11 cellular contexts compared by ENCODE assay signal in genomic region chr3:23650371-23651140, GRCh38.
DNase-seq lines count a peak whose midpoint lies in the region; ATAC-seq lines count a peak whose summit lies in the region.
"Had no signal": no experiment of that assay in that cellular context is flagged by ENCODE, and none has a peak within 500 bp of the region (broad histone marks: within the 10 kb centered on the region; RNA-seq: fewer than 3 reads in every experiment).

No MANE protein-coding gene starts in this region.

- DNase-seq in AG08395 (ENCODE audit: low spot score) (peak; percentile 70), LHCN-M2 (ENCODE audit: low read depth) (peak; percentile 90), amniotic stem cell (lab: John Stamatoyannopoulos, UW) (peak; percentile 30), kidney glomerular epithelial cell (lab: John Stamatoyannopoulos, UW) (peak; percentile 39), amygdala (lab: John Stamatoyannopoulos, UW) (no peak)
- no peak for DNase-seq in stimulated activated CD4-positive, alpha-beta T cell treated with anti-CD3 and anti-CD28 coated beads, Interleukin-2, amount 100 ng/mL, for 24 hours
- DNase-seq: activated CD4-positive, alpha-beta T cell treated with anti-CD3 and anti-CD28 coated beads for 36 hours; C1 segment of cervical spinal cord; NCI-H82 had no signal

- no peak for ATAC-seq in HG02571 (IDR thresholded peaks at IDR 0.05; ENCODE audit: unreplicated experiment)
- no peak for ATAC-seq in HG02981 (IDR thresholded peaks at IDR 0.05; ENCODE audit: unreplicated experiment)
- ATAC-seq: activated CD4-positive, alpha-beta T cell treated with anti-CD3 and anti-CD28 coated beads for 36 hours had no signal

Comparison
In these comparisons a context has a peak if more than half of its experiments do, and no peak if none do; other contexts are left out.
1. DNase-seq: peak in AG08395 (single experiment), LHCN-M2 (single experiment), amniotic stem cell (single experiment) and kidney glomerular epithelial cell (single experiment); none in amygdala (0 of 56) and stimulated activated CD4-positive, alpha-beta T cell treated with anti-CD3 and anti-CD28 coated beads, Interleukin-2, amount 100 ng/mL, for 24 hours (0 of 2).